In the genomic region with DNA sequence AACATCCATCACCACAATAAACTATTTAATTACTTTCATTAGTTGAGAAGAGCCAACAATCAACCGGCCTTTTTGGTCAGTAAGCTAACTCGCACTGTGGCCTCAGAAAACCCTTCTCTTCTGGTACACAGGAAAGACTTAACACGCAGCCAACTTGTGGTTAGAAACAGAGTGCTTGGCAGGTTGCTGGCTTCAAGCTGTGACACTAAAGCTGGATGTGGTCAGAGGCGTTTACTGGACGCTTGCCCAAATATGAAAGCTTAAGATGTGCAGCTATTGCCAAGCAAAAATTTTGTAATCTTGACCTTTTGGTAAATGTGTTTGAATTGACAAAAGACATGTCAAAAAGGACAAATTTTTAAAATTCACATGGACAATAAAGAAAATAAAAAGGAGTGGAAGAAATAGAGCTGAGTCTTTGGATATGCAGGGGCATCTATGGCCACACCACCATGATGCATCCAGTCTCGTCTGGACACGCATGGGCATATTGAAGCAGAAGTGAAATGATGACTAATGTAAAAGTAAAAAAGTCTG, we compare ENCODE assay signal across 8 cellular contexts. TPM values are rescaled to one million over a fixed set of nuclear protein-coding genes. Genes with fewer than 3 reads are reported as not detected.
DNase-seq lines count a peak whose midpoint lies in the region; ATAC-seq and TF ChIP-seq lines count a peak whose summit lies in the region.

No MANE protein-coding gene starts in this region.

- H3K27ac Mint-ChIP-seq in type B pancreatic cell = no peak overlapping the region

- ATAC-seq in GM18499 (IDR thresholded peaks at IDR 0.05; ENCODE audit: insufficient read depth, unreplicated experiment) = peak; percentile 47
- ATAC-seq in HG02610 (IDR thresholded peaks at IDR 0.05; ENCODE audit: unreplicated experiment) = peak; percentile 72

- H3K36me3 Mint-ChIP-seq in type B pancreatic cell = no peaks in the 10 kb centered on the region

- no peaks in the 10 kb centered on the region for H3K27me3 ChIP-seq in mesenchymal stem cell (ENCODE audit: control insufficient read depth in 1 of 2, insufficient read depth in 1 of 2, low read length in 2 of 2)

- no peak overlapping the region for H2BK5ac ChIP-seq in mesenchymal stem cell (ENCODE audit: low read depth, low read length, poor library complexity, severe bottlenecking)

- peaks cover 4% of the 10 kb centered on the region for H3K9me3 Mint-ChIP-seq in type B pancreatic cell

- peaks cover 4% of the 10 kb centered on the region for H3K4me1 ChIP-seq in mesenchymal stem cell (ENCODE audit: control insufficient read depth, insufficient read depth, low read depth, low read length)

- no peak overlapping the region for H3K4me3 Mint-ChIP-seq in type B pancreatic cell

- no peak overlapping the region for H3K23ac ChIP-seq in mesenchymal stem cell (ENCODE audit: low read length in 2 of 2)

- no peak overlapping the region for H4K8ac ChIP-seq in mesenchymal stem cell (ENCODE audit: low read length)

- peaks cover 4% of the 10 kb centered on the region for H3K4me1 Mint-ChIP-seq in type B pancreatic cell (ENCODE audit: unreplicated experiment)

- DNase-seq in NB4 (ENCODE audit: low read depth) (peak; percentile 95), astrocyte of the cerebellum (ENCODE audit: low read depth) (peak; percentile 100), mesenchymal stem cell (peak; percentile 87), type B pancreatic cell (ENCODE audit: extremely low spot score, unreplicated experiment) (no peak)
- no peak for DNase-seq in activated CD4-positive, alpha-beta T cell treated with anti-CD3 and anti-CD28 coated beads for 1 hour
- no peak for DNase-seq in activated naive CD4-positive, alpha-beta T cell treated with Interleukin-2 at 50 U/mL for 16 hours

- TF ChIP-seq CTCF in NB4 (IDR thresholded peaks at IDR 0.05; ENCODE audit: low read depth, low read length) (no peak), astrocyte of the cerebellum (IDR thresholded peaks at IDR 0.05; ENCODE audit: low read depth, low read length, missing control alignments) (no peak), type B pancreatic cell (conservative IDR thresholded peaks at IDR 0.05) (no peak)

- H2BK15ac ChIP-seq in mesenchymal stem cell (ENCODE audit: low read depth, poor library complexity, severe bottlenecking) = no peak overlapping the region

- H3K18ac ChIP-seq in mesenchymal stem cell (ENCODE audit: low read depth in 1 of 2, low read length in 2 of 2) = no peak overlapping the region

- no peak overlapping the region for H3K4ac ChIP-seq in mesenchymal stem cell (ENCODE audit: low read depth in 1 of 2, low read length in 2 of 2)

- H3K27ac ChIP-seq in mesenchymal stem cell (ENCODE audit: low read length, poor library complexity, severe bottlenecking) = peak overlapping the region; percentile 43

- no peak overlapping the region for H2AK5ac ChIP-seq in mesenchymal stem cell (ENCODE audit: low read length, severe bottlenecking)

- no peaks in the 10 kb centered on the region for H3K36me3 ChIP-seq in mesenchymal stem cell (ENCODE audit: control insufficient read depth in 1 of 2, insufficient read depth in 2 of 2, low read depth in 1 of 2, low read length in 2 of 2)

- H3K27me3 Mint-ChIP-seq in type B pancreatic cell = no peaks in the 10 kb centered on the region

- TF ChIP-seq POLR2A in NB4 (IDR thresholded peaks at IDR 0.05; ENCODE audit: extremely low read depth, insufficient read length) = no peak

- peak overlapping the region; percentile 22 for H3K4me3 ChIP-seq in NB4 (ENCODE audit: low read depth, low read length)
- no peak overlapping the region for H3K4me3 ChIP-seq in astrocyte of the cerebellum (ENCODE audit: low read depth, low read length)
- H3K4me3 ChIP-seq in mesenchymal stem cell (ENCODE audit: insufficient read depth in 1 of 2, low read depth in 1 of 2, low read length in 2 of 2) = no peak overlapping the region

- no peak overlapping the region for H2BK12ac ChIP-seq in mesenchymal stem cell (ENCODE audit: low read length in 2 of 2)

- H2BK120ac ChIP-seq in mesenchymal stem cell (ENCODE audit: low read depth, low read length) = no peak overlapping the region

- H3K79me1 ChIP-seq in mesenchymal stem cell (replicated peaks; ENCODE audit: low read length, poor library complexity, severe bottlenecking) = no peaks in the 10 kb centered on the region

- no peak overlapping the region for H3K14ac ChIP-seq in mesenchymal stem cell (ENCODE audit: low read length in 2 of 2)

- WGBS in mesenchymal stem cell = 62% methylated on average over 7 of the region's 7 CpGs

- no peak overlapping the region for H4K91ac ChIP-seq in mesenchymal stem cell (ENCODE audit: low read length)

- no peak overlapping the region for H3K4me2 ChIP-seq in mesenchymal stem cell (ENCODE audit: low read length, poor library complexity, severe bottlenecking)

- in situ Hi-C loops in astrocyte of the cerebellum (cut with HindIII; ENCODE audit: low sequenced_read_pairs) = no loop called here

- H3K9me3 ChIP-seq in mesenchymal stem cell (ENCODE audit: control insufficient read depth, low read length) = no peaks in the 10 kb centered on the region

- H2AFZ ChIP-seq in mesenchymal stem cell (ENCODE audit: low read depth, low read length) = no peak overlapping the region

- no peak overlapping the region for H3K9ac ChIP-seq in mesenchymal stem cell (ENCODE audit: low read length)

RNA-seq across cellular contexts. Expression of a gene that starts 2.6 kb away (rescaled TPM):
- polyA plus RNA-seq in mesenchymal stem cell (2013, experiment 1 of 2) = 0.06 TPM
- polyA plus RNA-seq in mesenchymal stem cell (2013, experiment 2 of 2) = 0.05 TPM
- total RNA-seq in type B pancreatic cell (ENCODE audit: low replicate concordance) = not detected in 2 replicates

RNA-seq across cellular contexts. Expression of a gene that starts 17.1 kb away (rescaled TPM):
- not detected for polyA plus RNA-seq in mesenchymal stem cell (2013, experiment 1 of 2)
- polyA plus RNA-seq in mesenchymal stem cell (2013, experiment 2 of 2) = not detected
- not detected in 2 replicates for total RNA-seq in type B pancreatic cell (ENCODE audit: low replicate concordance)

RNA-seq across cellular contexts. Expression of a gene that starts 27.9 kb away (rescaled TPM):
- 0.10 TPM for polyA plus RNA-seq in mesenchymal stem cell (2013, experiment 1 of 2)
- 0.18 TPM for polyA plus RNA-seq in mesenchymal stem cell (2013, experiment 2 of 2)
- not detected in 2 replicates for total RNA-seq in type B pancreatic cell (ENCODE audit: low replicate concordance)

RNA-seq across cellular contexts. Expression of a gene that starts 43.3 kb away (rescaled TPM):
- polyA plus RNA-seq in mesenchymal stem cell (2013, experiment 1 of 2) = 0.06 TPM
- polyA plus RNA-seq in mesenchymal stem cell (2013, experiment 2 of 2) = not detected
- total RNA-seq in type B pancreatic cell (ENCODE audit: low replicate concordance) = 0.57 and 0.75 TPM in 2 replicates

Comparison
In these comparisons a context has a peak if more than half of its experiments do, and no peak if none do; other contexts are left out.
1. DNase-seq: peak in NB4 (single experiment), astrocyte of the cerebellum (single experiment) and mesenchymal stem cell (single experiment); none in type B pancreatic cell (single experiment), activated CD4-positive, alpha-beta T cell treated with anti-CD3 and anti-CD28 coated beads for 1 hour (single experiment) and activated naive CD4-positive, alpha-beta T cell treated with Interleukin-2 at 50 U/mL for 16 hours (single experiment).